ENCODE assay signal across 21 cellular contexts in the genomic region with DNA sequence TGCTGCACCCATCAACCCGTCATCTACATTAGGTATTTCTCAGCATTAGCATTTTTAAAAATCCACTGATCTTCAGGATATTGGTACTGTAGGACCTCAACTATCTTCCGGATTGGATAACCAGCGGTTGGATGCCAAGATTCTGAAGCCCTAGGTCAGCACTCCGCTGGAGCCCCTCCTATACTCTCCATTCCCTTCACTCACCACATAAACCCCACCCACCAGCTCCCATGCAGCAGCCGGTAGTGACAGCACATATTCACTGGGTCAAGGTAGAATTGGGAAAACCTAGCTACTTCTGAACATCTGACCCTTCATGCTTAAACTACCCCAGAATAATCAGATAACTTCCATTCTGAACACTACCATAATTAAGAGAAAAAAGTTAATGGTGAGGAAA.
"Had no signal": no experiment of that assay in that cellular context is flagged by ENCODE, and none has a peak within 500 bp of the region (broad histone marks: within the 10 kb centered on the region; RNA-seq: fewer than 3 reads in every experiment).

No MANE protein-coding gene starts in this region.

- ATAC-seq: gastroesophageal sphincter; natural killer cell treated with Interleukin-12 subunit alpha and Interleukin-12 subunit beta and Interleukin-15 and Interleukin-18, amount 100 ng/mL, for 72 hours; right cardiac atrium; stimulated activated effector memory CD8-positive, alpha-beta T cell treated with anti-CD3 and anti-CD28 coated beads, Interleukin-12 subunit alpha, Interleukin-12 subunit beta, amount 100 ng/mL, for 72 hours; stimulated activated naive CD8-positive, alpha-beta T cell treated with anti-CD3 and anti-CD28 coated beads, Interleukin-15, Interleukin-2, amounts not matched to agents 100 U/mL and 50 U/mL, for 24 hours had no signal

- H3K27me3 ChIP-seq: esophagus squamous epithelium, gastroesophageal sphincter, pancreas, suprapubic skin, thyroid gland, uterus had no signal

- H3K4me3 Mint-ChIP-seq: natural killer cell treated with Interleukin-12 subunit alpha and Interleukin-12 subunit beta and Interleukin-15 and Interleukin-18, amount 100 ng/mL, for 72 hours; stimulated activated effector memory CD8-positive, alpha-beta T cell treated with anti-CD3 and anti-CD28 coated beads, Interleukin-12 subunit alpha, Interleukin-12 subunit beta, amount 100 ng/mL, for 72 hours; type B pancreatic cell had no signal

- H3K9me3 ChIP-seq: esophagus squamous epithelium, gastroesophageal sphincter, pancreas, suprapubic skin, thyroid gland, uterus had no signal

- H3K9me3 Mint-ChIP-seq: natural killer cell treated with Interleukin-12 subunit alpha and Interleukin-12 subunit beta and Interleukin-15 and Interleukin-18, amount 100 ng/mL, for 72 hours; stimulated activated effector memory CD8-positive, alpha-beta T cell treated with anti-CD3 and anti-CD28 coated beads, Interleukin-12 subunit alpha, Interleukin-12 subunit beta, amount 100 ng/mL, for 72 hours; type B pancreatic cell had no signal

- H3K36me3 ChIP-seq: esophagus squamous epithelium, gastroesophageal sphincter, pancreas, suprapubic skin, thyroid gland, uterus had no signal

- DNase-seq: cortex of kidney; dorsolateral prefrontal cortex; effector CD8-positive, alpha-beta T cell; esophagus squamous epithelium; foreskin fibroblast; glutamatergic neuron; midbrain; occipital lobe; pancreas; right cardiac atrium; stimulated activated CD4-positive, alpha-beta T cell treated with anti-CD3 and anti-CD28 coated beads, Interleukin-4, amount 100 ng/mL, for 1 hour; stimulated activated CD8-positive, alpha-beta memory T cell treated with anti-CD3 and anti-CD28 coated beads, Interleukin-4, amount 100 ng/mL, for 48 hours; stimulated activated naive CD8-positive, alpha-beta T cell treated with anti-CD3 and anti-CD28 coated beads, Interleukin-15, Interleukin-2, amounts not matched to agents 100 U/mL and 50 U/mL, for 24 hours; thyroid gland; uterus had no signal

- H3K4me1 Mint-ChIP-seq: stimulated activated effector memory CD8-positive, alpha-beta T cell treated with anti-CD3 and anti-CD28 coated beads, Interleukin-12 subunit alpha, Interleukin-12 subunit beta, amount 100 ng/mL, for 72 hours had no signal

- H3K4me3 ChIP-seq: dorsolateral prefrontal cortex, esophagus squamous epithelium, gastroesophageal sphincter, pancreas, suprapubic skin, thyroid gland, uterus had no signal

- H3K27ac Mint-ChIP-seq: natural killer cell treated with Interleukin-12 subunit alpha and Interleukin-12 subunit beta and Interleukin-15 and Interleukin-18, amount 100 ng/mL, for 72 hours; progenitor cell of endocrine pancreas; stimulated activated effector memory CD8-positive, alpha-beta T cell treated with anti-CD3 and anti-CD28 coated beads, Interleukin-12 subunit alpha, Interleukin-12 subunit beta, amount 100 ng/mL, for 72 hours; type B pancreatic cell had no signal

- H3K27ac ChIP-seq: dorsolateral prefrontal cortex, esophagus squamous epithelium, gastroesophageal sphincter, suprapubic skin, thyroid gland had no signal

- H3K27me3 Mint-ChIP-seq: progenitor cell of endocrine pancreas had no signal

- H3K4me1 ChIP-seq: esophagus squamous epithelium, gastroesophageal sphincter, thyroid gland, uterus had no signal

- H3K36me3 Mint-ChIP-seq: natural killer cell treated with Interleukin-12 subunit alpha and Interleukin-12 subunit beta and Interleukin-15 and Interleukin-18, amount 100 ng/mL, for 72 hours; stimulated activated effector memory CD8-positive, alpha-beta T cell treated with anti-CD3 and anti-CD28 coated beads, Interleukin-12 subunit alpha, Interleukin-12 subunit beta, amount 100 ng/mL, for 72 hours; type B pancreatic cell had no signal
